Comparison of ENCODE assay signal across 7 cellular contexts in genomic region chr18:57210101-57210661, GRCh38.
DNase-seq lines count a peak whose midpoint lies in the region; TF ChIP-seq lines count a peak whose summit lies in the region.

No MANE protein-coding gene starts in this region.

- H3K9me3 Mint-ChIP-seq in neural crest cell, result peaks cover 5% of the 10 kb centered on the region

- peak overlapping the region; percentile 59; the same call in 1 of the 2 replicates for H3K9ac ChIP-seq in KMS-11

- no peaks in the 10 kb centered on the region for H3K27me3 ChIP-seq in KMS-11 (ENCODE audit: insufficient read depth, low read depth)

- peaks cover 10% of the 10 kb centered on the region for H3K4me1 Mint-ChIP-seq in neural crest cell

- no peaks in the 10 kb centered on the region for H3K36me3 Mint-ChIP-seq in neural crest cell (ENCODE audit: low read depth)

- H4K20me1 ChIP-seq in KMS-11 (ENCODE audit: insufficient read depth), result no peaks in the 10 kb centered on the region

- H2AFZ ChIP-seq in KMS-11 (ENCODE audit: low read depth), result peak overlapping the region; percentile 62

- H3K4me3 ChIP-seq in KMS-11 (IDR thresholded peaks at IDR 0.05; ENCODE audit: insufficient read depth, low read depth, low read length) (peak overlapping the region; percentile 36), fibroblast of the aortic adventitia (ENCODE audit: low read depth, low read length) (no peak overlapping the region)

- DNase-seq in GM04504 (ENCODE audit: low read depth) (peak; percentile 39), SW480 (ENCODE audit: low spot score) (peak; percentile 62), fibroblast of the aortic adventitia (ENCODE audit: low read depth) (peak; percentile 67), neural crest cell (ENCODE audit: low read depth, low spot score) (peak; percentile 6), germinal center (ENCODE audit: low spot score) (no peak)
- no peak for DNase-seq in stimulated activated CD8-positive, alpha-beta memory T cell treated with anti-CD3 and anti-CD28 coated beads, Interleukin-4, amount 100 ng/mL, for 48 hours

- H3K27me3 Mint-ChIP-seq in neural crest cell (ENCODE audit: low read depth), result peaks cover 51% of the 10 kb centered on the region

- H3K36me3 ChIP-seq in KMS-11 (ENCODE audit: insufficient read depth), result no peaks in the 10 kb centered on the region

- H3K27ac Mint-ChIP-seq in neural crest cell (ENCODE audit: unreplicated experiment), result peak overlapping the region; percentile 3

- H3K27ac ChIP-seq in KMS-11, result peak overlapping the region; percentile 86

- H3K4me2 ChIP-seq in KMS-11, result peak overlapping the region; percentile 91

- peak overlapping the region; percentile 3 for H3K4me3 Mint-ChIP-seq in neural crest cell

- TF ChIP-seq CTCF in KMS-11 (conservative IDR thresholded peaks at IDR 0.05; ENCODE audit: low read depth, low read length) (no peak), fibroblast of the aortic adventitia (IDR thresholded peaks at IDR 0.05; ENCODE audit: insufficient read depth, low read length) (no peak), neural crest cell (conservative IDR thresholded peaks at IDR 0.05) (no peak)

- peaks cover 57% of the 10 kb centered on the region for H3K4me1 ChIP-seq in KMS-11 (ENCODE audit: low read depth, poor library complexity, severe bottlenecking)

- no peaks in the 10 kb centered on the region for H3K79me2 ChIP-seq in KMS-11 (ENCODE audit: insufficient read depth, low read depth)

Comparison
In these comparisons a context has a peak if more than half of its experiments do, and no peak if none do; other contexts are left out.
1. DNase-seq: peak in GM04504 (single experiment), SW480 (single experiment), fibroblast of the aortic adventitia (single experiment) and neural crest cell (single experiment); none in germinal center (single experiment) and stimulated activated CD8-positive, alpha-beta memory T cell treated with anti-CD3 and anti-CD28 coated beads, Interleukin-4, amount 100 ng/mL, for 48 hours (single experiment).